ENCODE assay signal across 21 cellular contexts in the genomic region with DNA sequence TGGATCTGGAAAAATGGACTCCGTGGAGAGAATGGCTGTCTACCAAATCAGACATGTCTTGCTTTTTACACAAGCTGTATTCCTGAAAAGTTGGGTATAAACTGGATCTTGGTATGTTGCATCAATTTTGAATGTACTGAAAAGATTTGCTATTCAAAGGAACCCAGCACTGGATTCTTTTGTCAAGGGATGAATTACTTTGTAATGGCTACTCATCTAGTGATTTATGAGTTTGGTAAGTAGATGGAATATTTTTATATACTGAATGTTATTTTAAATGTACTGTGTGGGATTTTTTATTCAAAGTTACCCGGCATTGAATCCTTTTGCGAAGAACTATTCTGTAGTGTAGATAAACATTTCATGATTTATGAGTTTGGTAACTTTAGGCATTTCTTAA.
DNase-seq lines count a peak whose midpoint lies in the region; ATAC-seq and TF ChIP-seq lines count a peak whose summit lies in the region.
"Had no signal": no experiment of that assay in that cellular context is flagged by ENCODE, and none has a peak within 500 bp of the region (broad histone marks: within the 10 kb centered on the region; RNA-seq: fewer than 3 reads in every experiment).

No MANE protein-coding gene starts in this region.

- H3K9me3 Mint-ChIP-seq in activated CD8-positive, alpha-beta memory T cell treated with anti-CD3 and anti-CD28 coated beads, Interleukin-2, amount 10 ng/mL, durations not matched to agents 7 days and 5 days (ENCODE audit: low read depth): no peaks in the 10 kb centered on the region
- H3K9me3 Mint-ChIP-seq: activated T-cell treated with anti-CD3 and anti-CD28 coated beads, Interleukin-2, amount 50 U/mL, for 24 hours had no signal

- H3K4me3 ChIP-seq in adipocyte (ENCODE audit: low read length) (peak overlapping the region; percentile 57), stomach (no peak overlapping the region)
- H3K4me3 ChIP-seq: cardiac muscle cell, spleen had no signal

- DNase-seq in EL (peak; percentile 18), adipocyte (ENCODE audit: low read depth) (no peak), left kidney (ENCODE audit: low read depth, low spot score) (peak; percentile 37), stomach (no peak), NCI-H2171 treated with DMSO at 0.1 percent for 48 hours (lab: John Stamatoyannopoulos, UW) (no peak)
- DNase-seq in activated CD8-positive, alpha-beta memory T cell treated with anti-CD3 and anti-CD28 coated beads, Interleukin-2, amount 10 ng/mL, durations not matched to agents 7 days and 5 days: no peak
- DNase-seq: activated CD4-positive, CD25-positive, alpha-beta regulatory T cell treated with anti-CD3 and anti-CD28 coated beads, Interleukin-2, amount 50 U/mL, for 72 hours; activated CD8-positive, alpha-beta T cell treated with anti-CD3 and anti-CD28 coated beads, Interleukin-2, amount 10 ng/mL, durations not matched to agents 7 days and 5 days; activated T-cell treated with anti-CD3 and anti-CD28 coated beads, Interleukin-2, amount 50 U/mL, for 24 hours; amniotic stem cell; C1 segment of cervical spinal cord; hypothalamus; KBM-7; NCI-H146; NCI-H526; spleen; stimulated activated CD4-positive, alpha-beta T cell treated with anti-CD3 and anti-CD28 coated beads, Interleukin-4, amount 100 ng/mL, for 24 hours; stimulated activated naive CD8-positive, alpha-beta T cell treated with anti-CD3 and anti-CD28 coated beads, Interleukin-15, Interleukin-2, amounts not matched to agents 100 U/mL and 50 U/mL, for 24 hours had no signal

- CTCF ChIA-PET in activated CD8-positive, alpha-beta memory T cell treated with anti-CD3 and anti-CD28 coated beads, Interleukin-2, amount 10 ng/mL, durations not matched to agents 7 days and 5 days (lab: Charles Lee): no interaction called here

- H3K27ac ChIP-seq in stomach: peak overlapping the region in 4 of 5 donors; percentile 53 to 81 (median 78)
- H3K27ac ChIP-seq: cardiac muscle cell had no signal

- no peaks in the 10 kb centered on the region for H3K36me3 Mint-ChIP-seq in activated CD8-positive, alpha-beta memory T cell treated with anti-CD3 and anti-CD28 coated beads, Interleukin-2, amount 10 ng/mL, durations not matched to agents 7 days and 5 days

- peak overlapping the region; percentile 78 for H3K9ac ChIP-seq in adipocyte (ENCODE audit: low read length)

- no peak for ATAC-seq in activated CD8-positive, alpha-beta memory T cell treated with anti-CD3 and anti-CD28 coated beads, Interleukin-2, amount 10 ng/mL, durations not matched to agents 7 days and 5 days
- ATAC-seq in GM21381 (IDR thresholded peaks at IDR 0.05; ENCODE audit: unreplicated experiment): no peak
- ATAC-seq in HG03342 (IDR thresholded peaks at IDR 0.05; ENCODE audit: unreplicated experiment): no peak
- ATAC-seq: activated CD8-positive, alpha-beta T cell treated with anti-CD3 and anti-CD28 coated beads, Interleukin-2, amount 10 ng/mL, durations not matched to agents 7 days and 5 days; stimulated activated naive CD8-positive, alpha-beta T cell treated with anti-CD3 and anti-CD28 coated beads, Interleukin-15, Interleukin-2, amounts not matched to agents 100 U/mL and 50 U/mL, for 24 hours had no signal

- H3K4me3 Mint-ChIP-seq in activated CD8-positive, alpha-beta memory T cell treated with anti-CD3 and anti-CD28 coated beads, Interleukin-2, amount 10 ng/mL, durations not matched to agents 7 days and 5 days: no peak overlapping the region
- H3K4me3 Mint-ChIP-seq: activated CD8-positive, alpha-beta T cell treated with anti-CD3 and anti-CD28 coated beads, Interleukin-2, amount 10 ng/mL, durations not matched to agents 7 days and 5 days; activated T-cell treated with anti-CD3 and anti-CD28 coated beads, Interleukin-2, amount 50 U/mL, for 24 hours had no signal

- H3K27me3 ChIP-seq in adipocyte (replicated peaks; ENCODE audit: control insufficient read depth, insufficient read depth, low read length) (no peaks in the 10 kb centered on the region), stomach (no peaks in the 10 kb centered on the region)
- H3K27me3 ChIP-seq: cardiac muscle cell, spleen had no signal

- H3K4me1 ChIP-seq in adipocyte (ENCODE audit: control insufficient read depth, insufficient read depth, low read length): peaks cover 51% of the 10 kb centered on the region
- peaks cover 5 to 54% (median 38%) of the 10 kb centered on the region in 4 donors for H3K4me1 ChIP-seq in stomach
- H3K4me1 ChIP-seq: spleen had no signal

- intact Hi-C loops in stomach (cut with DNase I; ENCODE audit: low total_unique reads): no loop called here

- no peaks in the 10 kb centered on the region for H3K9me3 ChIP-seq in adipocyte (ENCODE audit: control insufficient read depth, low read length)
- H3K9me3 ChIP-seq in stomach: no peaks in the 10 kb centered on the region
- H3K9me3 ChIP-seq: spleen had no signal

- H3K36me3 ChIP-seq in adipocyte (ENCODE audit: control insufficient read depth, insufficient read depth, low read length, severe bottlenecking) (peaks cover 29% of the 10 kb centered on the region), stomach (no peaks in the 10 kb centered on the region)
- H3K36me3 ChIP-seq: cardiac muscle cell, spleen had no signal

- TF ChIP-seq POLR2A in stomach (IDR thresholded peaks at IDR 0.05): no peak

- no peak overlapping the region for H3K27ac Mint-ChIP-seq in activated CD8-positive, alpha-beta memory T cell treated with anti-CD3 and anti-CD28 coated beads, Interleukin-2, amount 10 ng/mL, durations not matched to agents 7 days and 5 days
- H3K27ac Mint-ChIP-seq: activated CD8-positive, alpha-beta T cell treated with anti-CD3 and anti-CD28 coated beads, Interleukin-2, amount 10 ng/mL, durations not matched to agents 7 days and 5 days; activated T-cell treated with anti-CD3 and anti-CD28 coated beads, Interleukin-2, amount 50 U/mL, for 24 hours had no signal

- peaks cover 13% of the 10 kb centered on the region for H3K27me3 Mint-ChIP-seq in activated CD8-positive, alpha-beta memory T cell treated with anti-CD3 and anti-CD28 coated beads, Interleukin-2, amount 10 ng/mL, durations not matched to agents 7 days and 5 days
- H3K27me3 Mint-ChIP-seq: activated T-cell treated with anti-CD3 and anti-CD28 coated beads, Interleukin-2, amount 50 U/mL, for 24 hours had no signal

- TF ChIP-seq EP300 in stomach (IDR thresholded peaks at IDR 0.05): no peak

- 67 to 81% (median 77%) methylated on average over 3 of the region's 3 CpGs for WGBS in stomach, 5 donors

- TF ChIP-seq CTCF in stomach (IDR thresholded peaks at IDR 0.05): no peak

- H3K4me1 Mint-ChIP-seq in activated CD8-positive, alpha-beta memory T cell treated with anti-CD3 and anti-CD28 coated beads, Interleukin-2, amount 10 ng/mL, durations not matched to agents 7 days and 5 days: no peaks in the 10 kb centered on the region

Comparison
In these comparisons a context has a peak if more than half of its experiments do, and no peak if none do; other contexts are left out.
1. DNase-seq: peak in EL (single experiment) and left kidney (single experiment); none in adipocyte (single experiment), stomach (single experiment), activated CD8-positive, alpha-beta memory T cell treated with anti-CD3 and anti-CD28 coated beads, Interleukin-2, amount 10 ng/mL, durations not matched to agents 7 days and 5 days (single experiment) and NCI-H2171 treated with DMSO at 0.1 percent for 48 hours (single experiment).